ENCODE assay signal across 1 cellular context in the genomic region with DNA sequence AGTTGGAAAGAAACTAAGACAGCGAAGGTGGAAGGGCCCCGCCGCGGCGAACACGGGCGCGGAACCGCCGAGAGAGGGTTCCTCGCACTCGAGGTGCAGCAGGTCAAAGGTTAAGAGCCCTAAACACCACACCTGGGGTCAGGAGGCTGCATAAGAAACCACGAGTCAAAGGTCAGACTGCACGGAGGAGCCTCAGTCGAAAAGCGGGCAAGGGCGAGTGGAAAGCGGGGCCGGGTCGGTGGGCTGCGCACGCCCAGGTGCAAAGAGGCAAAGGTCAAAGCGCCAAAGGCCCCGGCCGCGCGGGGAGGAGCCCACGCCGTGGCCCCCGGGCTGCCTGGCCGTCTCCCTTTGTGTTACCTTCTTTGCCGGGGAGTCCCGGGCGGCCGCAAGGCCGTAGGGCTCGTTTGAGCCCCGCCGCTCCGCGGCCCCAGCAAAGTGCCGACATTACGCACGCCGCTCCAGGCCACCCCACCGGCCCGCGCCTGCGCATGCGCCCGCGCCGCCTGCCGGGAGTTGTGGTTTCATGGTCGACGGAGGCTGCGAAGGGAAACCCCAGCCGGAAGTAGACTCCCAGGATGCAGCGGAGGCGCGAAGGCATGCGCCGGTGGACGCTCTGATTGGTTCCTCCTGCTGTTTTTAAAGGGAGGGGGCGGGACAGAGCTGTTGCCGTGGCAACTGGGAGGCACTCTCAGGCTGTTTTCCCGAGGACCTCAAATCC.
TF ChIP-seq lines count a peak whose summit lies in the region.

A gene (minus strand): TSS at position 470 of the 718 bp plus-strand sequence. CDS start 25 bp downstream, at position 445.

TF ChIP-seq in HEK293, 187 proteins besides CTCF, POLR2A, EP300 and RAD21 (continued from another document and continues in another):
- TF ChIP-seq, protein P1, sequence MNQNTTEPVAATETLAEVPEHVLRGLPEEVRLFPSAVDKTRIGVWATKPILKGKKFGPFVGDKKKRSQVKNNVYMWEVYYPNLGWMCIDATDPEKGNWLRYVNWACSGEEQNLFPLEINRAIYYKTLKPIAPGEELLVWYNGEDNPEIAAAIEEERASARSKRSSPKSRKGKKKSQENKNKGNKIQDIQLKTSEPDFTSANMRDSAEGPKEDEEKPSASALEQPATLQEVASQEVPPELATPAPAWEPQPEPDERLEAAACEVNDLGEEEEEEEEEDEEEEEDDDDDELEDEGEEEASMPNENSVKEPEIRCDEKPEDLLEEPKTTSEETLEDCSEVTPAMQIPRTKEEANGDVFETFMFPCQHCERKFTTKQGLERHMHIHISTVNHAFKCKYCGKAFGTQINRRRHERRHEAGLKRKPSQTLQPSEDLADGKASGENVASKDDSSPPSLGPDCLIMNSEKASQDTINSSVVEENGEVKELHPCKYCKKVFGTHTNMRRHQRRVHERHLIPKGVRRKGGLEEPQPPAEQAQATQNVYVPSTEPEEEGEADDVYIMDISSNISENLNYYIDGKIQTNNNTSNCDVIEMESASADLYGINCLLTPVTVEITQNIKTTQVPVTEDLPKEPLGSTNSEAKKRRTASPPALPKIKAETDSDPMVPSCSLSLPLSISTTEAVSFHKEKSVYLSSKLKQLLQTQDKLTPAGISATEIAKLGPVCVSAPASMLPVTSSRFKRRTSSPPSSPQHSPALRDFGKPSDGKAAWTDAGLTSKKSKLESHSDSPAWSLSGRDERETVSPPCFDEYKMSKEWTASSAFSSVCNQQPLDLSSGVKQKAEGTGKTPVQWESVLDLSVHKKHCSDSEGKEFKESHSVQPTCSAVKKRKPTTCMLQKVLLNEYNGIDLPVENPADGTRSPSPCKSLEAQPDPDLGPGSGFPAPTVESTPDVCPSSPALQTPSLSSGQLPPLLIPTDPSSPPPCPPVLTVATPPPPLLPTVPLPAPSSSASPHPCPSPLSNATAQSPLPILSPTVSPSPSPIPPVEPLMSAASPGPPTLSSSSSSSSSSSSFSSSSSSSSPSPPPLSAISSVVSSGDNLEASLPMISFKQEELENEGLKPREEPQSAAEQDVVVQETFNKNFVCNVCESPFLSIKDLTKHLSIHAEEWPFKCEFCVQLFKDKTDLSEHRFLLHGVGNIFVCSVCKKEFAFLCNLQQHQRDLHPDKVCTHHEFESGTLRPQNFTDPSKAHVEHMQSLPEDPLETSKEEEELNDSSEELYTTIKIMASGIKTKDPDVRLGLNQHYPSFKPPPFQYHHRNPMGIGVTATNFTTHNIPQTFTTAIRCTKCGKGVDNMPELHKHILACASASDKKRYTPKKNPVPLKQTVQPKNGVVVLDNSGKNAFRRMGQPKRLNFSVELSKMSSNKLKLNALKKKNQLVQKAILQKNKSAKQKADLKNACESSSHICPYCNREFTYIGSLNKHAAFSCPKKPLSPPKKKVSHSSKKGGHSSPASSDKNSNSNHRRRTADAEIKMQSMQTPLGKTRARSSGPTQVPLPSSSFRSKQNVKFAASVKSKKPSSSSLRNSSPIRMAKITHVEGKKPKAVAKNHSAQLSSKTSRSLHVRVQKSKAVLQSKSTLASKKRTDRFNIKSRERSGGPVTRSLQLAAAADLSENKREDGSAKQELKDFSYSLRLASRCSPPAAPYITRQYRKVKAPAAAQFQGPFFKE (tag by site-specific recombination; IDR thresholded peaks at IDR 0.05; ENCODE audit: borderline replicate concordance), result no peak
- TF ChIP-seq, protein P2, sequence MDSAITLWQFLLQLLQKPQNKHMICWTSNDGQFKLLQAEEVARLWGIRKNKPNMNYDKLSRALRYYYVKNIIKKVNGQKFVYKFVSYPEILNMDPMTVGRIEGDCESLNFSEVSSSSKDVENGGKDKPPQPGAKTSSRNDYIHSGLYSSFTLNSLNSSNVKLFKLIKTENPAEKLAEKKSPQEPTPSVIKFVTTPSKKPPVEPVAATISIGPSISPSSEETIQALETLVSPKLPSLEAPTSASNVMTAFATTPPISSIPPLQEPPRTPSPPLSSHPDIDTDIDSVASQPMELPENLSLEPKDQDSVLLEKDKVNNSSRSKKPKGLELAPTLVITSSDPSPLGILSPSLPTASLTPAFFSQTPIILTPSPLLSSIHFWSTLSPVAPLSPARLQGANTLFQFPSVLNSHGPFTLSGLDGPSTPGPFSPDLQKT (IDR thresholded peaks at IDR 0.05; ENCODE audit: borderline replicate concordance, low read depth, low read length), result peak; percentile 74
- TF ChIP-seq ZNF433 (tag by site-specific recombination; IDR thresholded peaks at IDR 0.05; ENCODE audit: low read depth) (no peak), GLI4 (tag by site-specific recombination; IDR thresholded peaks at IDR 0.05) (no peak), KLF7 (tag by site-specific recombination; IDR thresholded peaks at IDR 0.05; ENCODE audit: borderline replicate concordance) (no peak), ZXDB (tag by site-specific recombination; IDR thresholded peaks at IDR 0.05) (peak; percentile 83), ZNF140 (tag by site-specific recombination; IDR thresholded peaks at IDR 0.05) (no peak), FEZF1 (tag by site-specific recombination; IDR thresholded peaks at IDR 0.05) (no peak), ZNF768 (tag by site-specific recombination; IDR thresholded peaks at IDR 0.05) (no peak), SCRT2 (tag by site-specific recombination; IDR thresholded peaks at IDR 0.05) (no peak), ZNF558 (tag by site-specific recombination; IDR thresholded peaks at IDR 0.05) (no peak), SP2 (tag by site-specific recombination; IDR thresholded peaks at IDR 0.05) (peak; percentile 90), ZNF19 (tag by site-specific recombination; IDR thresholded peaks at IDR 0.05; ENCODE audit: low read depth) (no peak), ZNF544 (tag by site-specific recombination; IDR thresholded peaks at IDR 0.05) (no peak), ZNF391 (tag by site-specific recombination; IDR thresholded peaks at IDR 0.05; ENCODE audit: borderline replicate concordance, low read depth) (no peak), ZNF114 (tag by site-specific recombination; IDR thresholded peaks at IDR 0.05) (no peak), ZNF571 (tag by site-specific recombination; IDR thresholded peaks at IDR 0.05) (no peak), ZNF274 (IDR thresholded peaks at IDR 0.05; ENCODE audit: low read length) (no peak), ZNF274 (tag by site-specific recombination; IDR thresholded peaks at IDR 0.05; ENCODE audit: borderline replicate concordance) (no peak), BCL11A (tag by site-specific recombination; IDR thresholded peaks at IDR 0.05; ENCODE audit: low read depth) (peak; percentile 51; the same call in 1 of the 2 replicates)
- TF ChIP-seq, protein P3, sequence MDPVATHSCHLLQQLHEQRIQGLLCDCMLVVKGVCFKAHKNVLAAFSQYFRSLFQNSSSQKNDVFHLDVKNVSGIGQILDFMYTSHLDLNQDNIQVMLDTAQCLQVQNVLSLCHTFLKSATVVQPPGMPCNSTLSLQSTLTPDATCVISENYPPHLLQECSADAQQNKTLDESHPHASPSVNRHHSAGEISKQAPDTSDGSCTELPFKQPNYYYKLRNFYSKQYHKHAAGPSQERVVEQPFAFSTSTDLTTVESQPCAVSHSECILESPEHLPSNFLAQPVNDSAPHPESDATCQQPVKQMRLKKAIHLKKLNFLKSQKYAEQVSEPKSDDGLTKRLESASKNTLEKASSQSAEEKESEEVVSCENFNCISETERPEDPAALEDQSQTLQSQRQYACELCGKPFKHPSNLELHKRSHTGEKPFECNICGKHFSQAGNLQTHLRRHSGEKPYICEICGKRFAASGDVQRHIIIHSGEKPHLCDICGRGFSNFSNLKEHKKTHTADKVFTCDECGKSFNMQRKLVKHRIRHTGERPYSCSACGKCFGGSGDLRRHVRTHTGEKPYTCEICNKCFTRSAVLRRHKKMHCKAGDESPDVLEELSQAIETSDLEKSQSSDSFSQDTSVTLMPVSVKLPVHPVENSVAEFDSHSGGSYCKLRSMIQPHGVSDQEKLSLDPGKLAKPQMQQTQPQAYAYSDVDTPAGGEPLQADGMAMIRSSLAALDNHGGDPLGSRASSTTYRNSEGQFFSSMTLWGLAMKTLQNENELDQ (tag by site-specific recombination; IDR thresholded peaks at IDR 0.05; ENCODE audit: low read depth), result no peak
- TF ChIP-seq, protein P4, sequence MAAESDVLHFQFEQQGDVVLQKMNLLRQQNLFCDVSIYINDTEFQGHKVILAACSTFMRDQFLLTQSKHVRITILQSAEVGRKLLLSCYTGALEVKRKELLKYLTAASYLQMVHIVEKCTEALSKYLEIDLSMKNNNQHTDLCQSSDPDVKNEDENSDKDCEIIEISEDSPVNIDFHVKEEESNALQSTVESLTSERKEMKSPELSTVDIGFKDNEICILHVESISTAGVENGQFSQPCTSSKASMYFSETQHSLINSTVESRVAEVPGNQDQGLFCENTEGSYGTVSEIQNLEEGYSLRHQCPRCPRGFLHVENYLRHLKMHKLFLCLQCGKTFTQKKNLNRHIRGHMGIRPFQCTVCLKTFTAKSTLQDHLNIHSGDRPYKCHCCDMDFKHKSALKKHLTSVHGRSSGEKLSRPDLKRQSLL (tag by site-specific recombination; IDR thresholded peaks at IDR 0.05), result no peak
- TF ChIP-seq, protein P5, sequence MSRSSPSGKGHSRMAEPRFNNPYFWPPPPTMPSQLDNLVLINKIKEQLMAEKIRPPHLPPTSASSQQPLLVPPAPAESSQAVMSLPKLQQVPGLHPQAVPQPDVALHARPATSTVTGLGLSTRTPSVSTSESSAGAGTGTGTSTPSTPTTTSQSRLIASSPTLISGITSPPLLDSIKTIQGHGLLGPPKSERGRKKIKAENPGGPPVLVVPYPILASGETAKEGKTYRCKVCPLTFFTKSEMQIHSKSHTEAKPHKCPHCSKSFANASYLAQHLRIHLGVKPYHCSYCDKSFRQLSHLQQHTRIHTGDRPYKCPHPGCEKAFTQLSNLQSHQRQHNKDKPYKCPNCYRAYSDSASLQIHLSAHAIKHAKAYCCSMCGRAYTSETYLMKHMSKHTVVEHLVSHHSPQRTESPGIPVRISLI (tag by site-specific recombination; IDR thresholded peaks at IDR 0.05), result no peak
- TF ChIP-seq, protein P6, sequence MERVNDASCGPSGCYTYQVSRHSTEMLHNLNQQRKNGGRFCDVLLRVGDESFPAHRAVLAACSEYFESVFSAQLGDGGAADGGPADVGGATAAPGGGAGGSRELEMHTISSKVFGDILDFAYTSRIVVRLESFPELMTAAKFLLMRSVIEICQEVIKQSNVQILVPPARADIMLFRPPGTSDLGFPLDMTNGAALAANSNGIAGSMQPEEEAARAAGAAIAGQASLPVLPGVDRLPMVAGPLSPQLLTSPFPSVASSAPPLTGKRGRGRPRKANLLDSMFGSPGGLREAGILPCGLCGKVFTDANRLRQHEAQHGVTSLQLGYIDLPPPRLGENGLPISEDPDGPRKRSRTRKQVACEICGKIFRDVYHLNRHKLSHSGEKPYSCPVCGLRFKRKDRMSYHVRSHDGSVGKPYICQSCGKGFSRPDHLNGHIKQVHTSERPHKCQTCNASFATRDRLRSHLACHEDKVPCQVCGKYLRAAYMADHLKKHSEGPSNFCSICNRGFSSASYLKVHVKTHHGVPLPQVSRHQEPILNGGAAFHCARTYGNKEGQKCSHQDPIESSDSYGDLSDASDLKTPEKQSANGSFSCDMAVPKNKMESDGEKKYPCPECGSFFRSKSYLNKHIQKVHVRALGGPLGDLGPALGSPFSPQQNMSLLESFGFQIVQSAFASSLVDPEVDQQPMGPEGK (tag by site-specific recombination; IDR thresholded peaks at IDR 0.05), result 0 out of 2 replicates have a peak, but pooled peaks have one; percentile 39
- TF ChIP-seq, protein P7, sequence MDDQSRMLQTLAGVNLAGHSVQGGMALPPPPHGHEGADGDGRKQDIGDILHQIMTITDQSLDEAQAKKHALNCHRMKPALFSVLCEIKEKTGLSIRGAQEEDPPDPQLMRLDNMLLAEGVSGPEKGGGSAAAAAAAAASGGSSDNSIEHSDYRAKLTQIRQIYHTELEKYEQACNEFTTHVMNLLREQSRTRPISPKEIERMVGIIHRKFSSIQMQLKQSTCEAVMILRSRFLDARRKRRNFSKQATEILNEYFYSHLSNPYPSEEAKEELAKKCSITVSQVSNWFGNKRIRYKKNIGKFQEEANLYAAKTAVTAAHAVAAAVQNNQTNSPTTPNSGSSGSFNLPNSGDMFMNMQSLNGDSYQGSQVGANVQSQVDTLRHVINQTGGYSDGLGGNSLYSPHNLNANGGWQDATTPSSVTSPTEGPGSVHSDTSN (CRISPR knock-in tag; IDR thresholded peaks at IDR 0.05), result 0 out of 2 replicates have a peak, but pooled peaks have one; percentile 23
- TF ChIP-seq, protein P8, sequence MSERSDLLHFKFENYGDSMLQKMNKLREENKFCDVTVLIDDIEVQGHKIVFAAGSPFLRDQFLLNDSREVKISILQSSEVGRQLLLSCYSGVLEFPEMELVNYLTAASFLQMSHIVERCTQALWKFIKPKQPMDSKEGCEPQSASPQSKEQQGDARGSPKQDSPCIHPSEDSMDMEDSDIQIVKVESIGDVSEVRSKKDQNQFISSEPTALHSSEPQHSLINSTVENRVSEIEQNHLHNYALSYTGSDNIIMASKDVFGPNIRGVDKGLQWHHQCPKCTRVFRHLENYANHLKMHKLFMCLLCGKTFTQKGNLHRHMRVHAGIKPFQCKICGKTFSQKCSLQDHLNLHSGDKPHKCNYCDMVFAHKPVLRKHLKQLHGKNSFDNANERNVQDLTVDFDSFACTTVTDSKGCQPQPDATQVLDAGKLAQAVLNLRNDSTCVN (tag by site-specific recombination; optimal IDR thresholded peaks at IDR 0.05), result peak; percentile 68
- TF ChIP-seq, protein P9, sequence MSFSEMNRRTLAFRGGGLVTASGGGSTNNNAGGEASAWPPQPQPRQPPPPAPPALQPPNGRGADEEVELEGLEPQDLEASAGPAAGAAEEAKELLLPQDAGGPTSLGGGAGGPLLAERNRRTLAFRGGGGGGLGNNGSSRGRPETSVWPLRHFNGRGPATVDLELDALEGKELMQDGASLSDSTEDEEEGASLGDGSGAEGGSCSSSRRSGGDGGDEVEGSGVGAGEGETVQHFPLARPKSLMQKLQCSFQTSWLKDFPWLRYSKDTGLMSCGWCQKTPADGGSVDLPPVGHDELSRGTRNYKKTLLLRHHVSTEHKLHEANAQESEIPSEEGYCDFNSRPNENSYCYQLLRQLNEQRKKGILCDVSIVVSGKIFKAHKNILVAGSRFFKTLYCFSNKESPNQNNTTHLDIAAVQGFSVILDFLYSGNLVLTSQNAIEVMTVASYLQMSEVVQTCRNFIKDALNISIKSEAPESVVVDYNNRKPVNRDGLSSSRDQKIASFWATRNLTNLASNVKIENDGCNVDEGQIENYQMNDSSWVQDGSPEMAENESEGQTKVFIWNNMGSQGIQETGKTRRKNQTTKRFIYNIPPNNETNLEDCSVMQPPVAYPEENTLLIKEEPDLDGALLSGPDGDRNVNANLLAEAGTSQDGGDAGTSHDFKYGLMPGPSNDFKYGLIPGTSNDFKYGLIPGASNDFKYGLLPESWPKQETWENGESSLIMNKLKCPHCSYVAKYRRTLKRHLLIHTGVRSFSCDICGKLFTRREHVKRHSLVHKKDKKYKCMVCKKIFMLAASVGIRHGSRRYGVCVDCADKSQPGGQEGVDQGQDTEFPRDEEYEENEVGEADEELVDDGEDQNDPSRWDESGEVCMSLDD (tag by site-specific recombination; IDR thresholded peaks at IDR 0.05), result peak; percentile 68; the same call in 1 of the 2 replicates
- TF ChIP-seq, protein P10, sequence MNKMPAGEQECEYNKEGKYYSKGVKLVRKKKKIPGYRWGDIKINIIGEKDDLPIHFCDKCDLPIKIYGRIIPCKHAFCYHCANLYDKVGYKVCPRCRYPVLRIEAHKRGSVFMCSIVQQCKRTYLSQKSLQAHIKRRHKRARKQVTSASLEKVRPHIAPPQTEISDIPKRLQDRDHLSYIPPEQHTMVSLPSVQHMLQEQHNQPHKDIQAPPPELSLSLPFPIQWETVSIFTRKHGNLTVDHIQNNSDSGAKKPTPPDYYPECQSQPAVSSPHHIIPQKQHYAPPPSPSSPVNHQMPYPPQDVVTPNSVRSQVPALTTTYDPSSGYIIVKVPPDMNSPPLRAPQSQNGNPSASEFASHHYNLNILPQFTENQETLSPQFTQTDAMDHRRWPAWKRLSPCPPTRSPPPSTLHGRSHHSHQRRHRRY (tag by site-specific recombination; IDR thresholded peaks at IDR 0.05), result no peak
